23 cellular contexts compared by ENCODE assay signal in genomic region chr15:67032608-67033007, GRCh38.
"Had no signal": no experiment of that assay in that cellular context is flagged by ENCODE, and none has a peak within 500 bp of the region (broad histone marks: within the 10 kb centered on the region; RNA-seq: fewer than 3 reads in every experiment).

No MANE protein-coding gene starts in this region.

- H3K27me3 ChIP-seq: ascending aorta, hepatocyte, tibial artery had no signal

- DNase-seq: activated CD4-positive, CD25-positive, alpha-beta regulatory T cell treated with anti-CD3 and anti-CD28 coated beads, Interleukin-2, amount 50 U/mL, for 72 hours; activated CD8-positive, alpha-beta memory T cell treated with anti-CD3 and anti-CD28 coated beads, Interleukin-2, amount 50 U/mL, for 4 hours; activated naive CD8-positive, alpha-beta T cell treated with anti-CD3 and anti-CD28 coated beads, Interleukin-2, amount 10 ng/mL, durations not matched to agents 7 days and 5 days; dorsolateral prefrontal cortex; immature natural killer cell; natural killer cell; posterior cingulate gyrus; T1000; tibial artery; WERI-Rb-1 had no signal

- H3K27ac ChIP-seq: ascending aorta, cardiac muscle cell, coronary artery, hepatocyte, suprapubic skin, tibial artery, WERI-Rb-1 had no signal

- ATAC-seq: left lobe of liver had no signal

- H3K36me3 Mint-ChIP-seq: activated CD4-positive, alpha-beta memory T cell treated with anti-CD3 and anti-CD28 coated beads for 36 hours; activated naive CD4-positive, alpha-beta T cell treated with anti-CD3 and anti-CD28 coated beads, Interleukin-2, amount 10 ng/mL, durations not matched to agents 7 days and 5 days; activated naive CD8-positive, alpha-beta T cell treated with anti-CD3 and anti-CD28 coated beads, Interleukin-2, amount 10 ng/mL, durations not matched to agents 7 days and 5 days; brain; immature natural killer cell; natural killer cell had no signal

- H3K9me3 Mint-ChIP-seq: activated CD4-positive, alpha-beta memory T cell treated with anti-CD3 and anti-CD28 coated beads for 36 hours; activated CD4-positive, alpha-beta T cell treated with anti-CD3 and anti-CD28 coated beads, Interleukin-2, amount 10 ng/mL, durations not matched to agents 24 days and 14 days; activated naive CD4-positive, alpha-beta T cell treated with anti-CD3 and anti-CD28 coated beads, Interleukin-2, amount 10 ng/mL, durations not matched to agents 7 days and 5 days; activated naive CD8-positive, alpha-beta T cell treated with anti-CD3 and anti-CD28 coated beads, Interleukin-2, amount 10 ng/mL, durations not matched to agents 7 days and 5 days; activated T-helper 1 cell treated with anti-CD3 and anti-CD28 coated beads, Interleukin-12 subunit alpha, Interleukin-12 subunit beta, Interleukin-2, Interleukin-4 antibody, amounts not matched to agents 30 ng/mL and 10 ng/mL and 1 ng/mL, durations not matched to agents 14 hours and 24 hours and 36 hours; immature natural killer cell; natural killer cell; T-helper 1 cell treated with Interleukin-12 subunit alpha and Interleukin-12 subunit beta and Interleukin-4 antibody, amounts not matched to agents 30 μg/mL and 1 μg/mL, for 36 hours had no signal

- H3K9me3 ChIP-seq: ascending aorta, suprapubic skin, tibial artery had no signal

- H3K36me3 ChIP-seq: ascending aorta, cardiac muscle cell, suprapubic skin, tibial artery, WERI-Rb-1 had no signal

- H3K27ac Mint-ChIP-seq: activated CD4-positive, alpha-beta memory T cell treated with anti-CD3 and anti-CD28 coated beads for 36 hours; activated CD4-positive, alpha-beta T cell treated with anti-CD3 and anti-CD28 coated beads, Interleukin-2, amount 10 ng/mL, durations not matched to agents 24 days and 14 days; activated naive CD4-positive, alpha-beta T cell treated with anti-CD3 and anti-CD28 coated beads, Interleukin-2, amount 10 ng/mL, durations not matched to agents 7 days and 5 days; activated naive CD8-positive, alpha-beta T cell treated with anti-CD3 and anti-CD28 coated beads, Interleukin-2, amount 10 ng/mL, durations not matched to agents 7 days and 5 days; activated T-helper 1 cell treated with anti-CD3 and anti-CD28 coated beads, Interleukin-12 subunit alpha, Interleukin-12 subunit beta, Interleukin-2, Interleukin-4 antibody, amounts not matched to agents 30 ng/mL and 10 ng/mL and 1 ng/mL, durations not matched to agents 14 hours and 24 hours and 36 hours; brain; natural killer cell; T-helper 1 cell treated with Interleukin-12 subunit alpha and Interleukin-12 subunit beta and Interleukin-4 antibody, amounts not matched to agents 30 μg/mL and 1 μg/mL, for 36 hours had no signal

- H3K4me3 Mint-ChIP-seq: activated CD4-positive, alpha-beta T cell treated with anti-CD3 and anti-CD28 coated beads, Interleukin-2, amount 10 ng/mL, durations not matched to agents 24 days and 14 days; activated naive CD8-positive, alpha-beta T cell treated with anti-CD3 and anti-CD28 coated beads, Interleukin-2, amount 10 ng/mL, durations not matched to agents 7 days and 5 days; activated T-helper 1 cell treated with anti-CD3 and anti-CD28 coated beads, Interleukin-12 subunit alpha, Interleukin-12 subunit beta, Interleukin-2, Interleukin-4 antibody, amounts not matched to agents 30 ng/mL and 10 ng/mL and 1 ng/mL, durations not matched to agents 14 hours and 24 hours and 36 hours; immature natural killer cell; T-helper 1 cell treated with Interleukin-12 subunit alpha and Interleukin-12 subunit beta and Interleukin-4 antibody, amounts not matched to agents 30 μg/mL and 1 μg/mL, for 36 hours had no signal

- H3K4me3 ChIP-seq: lung had no signal

- H3K79me2 ChIP-seq: hepatocyte had no signal
